12 cellular contexts compared by ENCODE assay signal in the genomic region with DNA sequence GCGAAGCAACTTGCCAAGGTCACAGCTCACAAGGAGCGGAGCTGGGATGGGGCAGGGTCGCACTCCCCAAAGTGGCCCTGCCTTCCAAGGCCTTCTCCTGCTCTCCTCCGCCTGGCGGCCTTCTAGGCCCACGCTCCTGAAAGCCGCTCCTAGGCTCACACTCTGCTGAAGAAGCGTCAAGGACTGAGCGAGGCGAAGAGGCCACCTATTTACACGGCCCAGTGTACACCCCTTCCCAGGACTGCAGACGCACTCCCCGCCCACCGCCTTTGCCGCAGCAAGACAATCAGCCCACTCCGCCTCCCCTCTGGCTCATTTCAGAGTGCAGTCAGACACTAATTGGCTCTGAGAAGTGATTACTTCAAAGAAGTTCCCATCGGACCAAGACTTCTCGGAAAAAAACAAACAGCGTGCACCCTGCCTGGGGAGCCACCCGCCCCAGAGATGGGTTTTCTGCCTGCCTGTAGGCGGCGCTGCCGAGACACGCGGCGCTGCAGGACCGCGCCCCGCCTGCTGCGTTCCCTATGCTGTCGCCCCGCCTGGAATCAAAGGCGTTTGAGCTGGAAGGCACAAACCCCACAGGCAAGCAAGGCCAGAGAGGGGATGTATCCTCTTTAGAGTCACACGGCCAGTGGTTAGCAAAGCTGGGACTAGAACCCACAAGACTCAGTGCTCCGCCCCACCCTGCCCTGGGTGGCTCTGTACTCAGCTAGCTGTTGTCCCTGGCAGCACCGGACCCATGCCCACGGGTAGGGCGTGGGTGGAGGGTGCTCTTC.
DNase-seq lines count a peak whose midpoint lies in the region; TF ChIP-seq lines count a peak whose summit lies in the region.
"Had no signal": no experiment of that assay in that cellular context is flagged by ENCODE, and none has a peak within 500 bp of the region (broad histone marks: within the 10 kb centered on the region; RNA-seq: fewer than 3 reads in every experiment).

No MANE protein-coding gene starts in this region.

- peaks cover 0 to 36% of the 10 kb centered on the region in 2 experiments; a peak in 1 of 4 replicates for H3K4me1 ChIP-seq in SK-N-SH (ENCODE audit: control insufficient read depth in 1 of 2, insufficient read depth in 2 of 2, low read depth in 1 of 2, low read length in 1 of 2)

- H3K27me3 ChIP-seq in BJ (ENCODE audit: control insufficient read depth, insufficient read depth, low read length), result no peaks in the 10 kb centered on the region
- no peaks in the 10 kb centered on the region for H3K27me3 ChIP-seq in H7 (ENCODE audit: control insufficient read depth, insufficient read depth, low read length)
- H3K27me3 ChIP-seq in SK-N-SH (ENCODE audit: insufficient read depth), result no peaks in the 10 kb centered on the region

- H3K79me2 ChIP-seq in SK-N-SH (ENCODE audit: insufficient read depth), result no peaks in the 10 kb centered on the region

- H3F3A ChIP-seq in SK-N-SH (replicated peaks; ENCODE audit: insufficient read depth), result no peaks in the 10 kb centered on the region

- TF ChIP-seq CTCF in BJ (IDR thresholded peaks at IDR 0.05; ENCODE audit: insufficient read depth, low read depth, low read length) (peak; percentile 11; the same call in 1 of the 2 replicates), chondrocyte (IDR thresholded peaks at IDR 0.05) (peak; percentile 44), SK-N-SH (IDR thresholded peaks at IDR 0.05) (no peak)

- H3K4me2 ChIP-seq in SK-N-SH, result no peak overlapping the region

- no peak overlapping the region; a peak in 1 of 4 replicates for H3K27ac ChIP-seq in SK-N-SH (ENCODE audit: low read depth in 2 of 2, low read length in 1 of 2)

- no peaks in the 10 kb centered on the region for H4K20me1 ChIP-seq in SK-N-SH (ENCODE audit: insufficient read depth)

- H3K9ac ChIP-seq in SK-N-SH, result no peak overlapping the region

- no peaks in the 10 kb centered on the region for H3K9me3 Mint-ChIP-seq in chondrocyte (ENCODE audit: low read depth)
- H3K9me3 Mint-ChIP-seq: dendritic cell treated with granulocyte-macrophage colony-stimulating factor and Interleukin-4, amounts not matched to agents 40 ng/mL and 50 ng/mL, for 4 days had no signal

- TF ChIP-seq RAD21 in SK-N-SH (IDR thresholded peaks at IDR 0.05; ENCODE audit: low read length), result no peak

- H3K36me3 ChIP-seq in BJ (ENCODE audit: control insufficient read depth, insufficient read depth, low read length) (no peaks in the 10 kb centered on the region), H7 (replicated peaks; ENCODE audit: control insufficient read depth, insufficient read depth, low read length) (no peaks in the 10 kb centered on the region), SK-N-SH (replicated peaks in 1 of 2; ENCODE audit: control insufficient read depth in 1 of 2, insufficient read depth in 2 of 2, low read length in 1 of 2) (no peaks in the 10 kb centered on the region)

- H3K4me3 ChIP-seq in BJ (ENCODE audit: low read depth, low read length) (no peak overlapping the region), H7 (ENCODE audit: insufficient read depth, low read depth, low read length) (no peak overlapping the region), SK-N-SH (ENCODE audit: low read depth in 2 of 2, low read length in 1 of 2) (no peak overlapping the region; a peak in 1 of 4 replicates)

- H3K9me2 ChIP-seq in SK-N-SH, result no peaks in the 10 kb centered on the region

- no peak overlapping the region for H2AFZ ChIP-seq in SK-N-SH (ENCODE audit: low read depth)

- no peak overlapping the region for H3K4me3 Mint-ChIP-seq in chondrocyte (ENCODE audit: unreplicated experiment)
- H3K4me3 Mint-ChIP-seq: dendritic cell treated with granulocyte-macrophage colony-stimulating factor and Interleukin-4, amounts not matched to agents 40 ng/mL and 50 ng/mL, for 4 days had no signal

- H3K36me3 Mint-ChIP-seq in chondrocyte (ENCODE audit: low read depth), result no peaks in the 10 kb centered on the region

- DNase-seq in BJ (ENCODE audit: low read depth) (no peak), H7 (peak; percentile 96), chondrocyte (ENCODE audit: low spot score) (no peak), lung microvascular endothelial cell (ENCODE audit: low read depth in 2 of 2) (peak; percentile 77 to 79), GM19238 (ENCODE audit: insufficient read length, low spot score) (no peak), DMS79 (lab: John Stamatoyannopoulos, UW) (no peak), SK-N-SH (no peak), cerebellum (ENCODE audit: low spot score) (no peak)
- DNase-seq: DMS153, kidney glomerular epithelial cell, NCI-H2107 had no signal

- H3K27ac Mint-ChIP-seq in chondrocyte (ENCODE audit: unreplicated experiment), result no peak overlapping the region
- H3K27ac Mint-ChIP-seq: dendritic cell treated with granulocyte-macrophage colony-stimulating factor and Interleukin-4, amounts not matched to agents 40 ng/mL and 50 ng/mL, for 4 days had no signal

- POLR2A ChIA-PET in BJ (lab: Charles Lee) (no interaction called here), SK-N-SH (lab: Yijun Ruan, JAX) (interaction anchor here (2.8 kb wide), 1 partner anchor 26 kb away, joined by 12 read pairs; no protein-coding TSS in a partner anchor)

- no peak for TF ChIP-seq EP300 in SK-N-SH (IDR thresholded peaks at IDR 0.05; ENCODE audit: borderline replicate concordance in 1 of 2, low read depth in 1 of 2, low read length in 1 of 2)

- CTCF ChIA-PET in BJ (lab: Yijun Ruan, JAX), result no interaction called here
- CTCF ChIA-PET in SK-N-SH (lab: Yijun Ruan, JAX), result interaction anchor here (1.0 to 2.0 kb wide), 6 partner anchors 12 to 283 kb away, joined by 3 to 8 read pairs (median 4); no protein-coding TSS in a partner anchor

- H3K27me3 Mint-ChIP-seq in chondrocyte (ENCODE audit: low read depth), result peaks cover 35% of the 10 kb centered on the region

- no peaks in the 10 kb centered on the region for H3K9me3 ChIP-seq in SK-N-SH

- no peaks in the 10 kb centered on the region for H3K4me1 Mint-ChIP-seq in chondrocyte (ENCODE audit: low read depth)

- WGBS in SK-N-SH (ENCODE audit: low lambda C conversion rate), result 74% methylated on average over 30 of the region's 38 CpGs

TF ChIP-seq in SK-N-SH, 30 proteins besides CTCF, POLR2A, EP300 and RAD21:
- TF ChIP-seq, protein P1, sequence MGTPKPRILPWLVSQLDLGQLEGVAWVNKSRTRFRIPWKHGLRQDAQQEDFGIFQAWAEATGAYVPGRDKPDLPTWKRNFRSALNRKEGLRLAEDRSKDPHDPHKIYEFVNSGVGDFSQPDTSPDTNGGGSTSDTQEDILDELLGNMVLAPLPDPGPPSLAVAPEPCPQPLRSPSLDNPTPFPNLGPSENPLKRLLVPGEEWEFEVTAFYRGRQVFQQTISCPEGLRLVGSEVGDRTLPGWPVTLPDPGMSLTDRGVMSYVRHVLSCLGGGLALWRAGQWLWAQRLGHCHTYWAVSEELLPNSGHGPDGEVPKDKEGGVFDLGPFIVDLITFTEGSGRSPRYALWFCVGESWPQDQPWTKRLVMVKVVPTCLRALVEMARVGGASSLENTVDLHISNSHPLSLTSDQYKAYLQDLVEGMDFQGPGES (IDR thresholded peaks at IDR 0.05; ENCODE audit: low read depth, low read length), result no peak
- TF ChIP-seq, protein P2, sequence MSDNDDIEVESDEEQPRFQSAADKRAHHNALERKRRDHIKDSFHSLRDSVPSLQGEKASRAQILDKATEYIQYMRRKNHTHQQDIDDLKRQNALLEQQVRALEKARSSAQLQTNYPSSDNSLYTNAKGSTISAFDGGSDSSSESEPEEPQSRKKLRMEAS (IDR thresholded peaks at IDR 0.05; ENCODE audit: low read depth), result no peak
- TF ChIP-seq, protein P3, sequence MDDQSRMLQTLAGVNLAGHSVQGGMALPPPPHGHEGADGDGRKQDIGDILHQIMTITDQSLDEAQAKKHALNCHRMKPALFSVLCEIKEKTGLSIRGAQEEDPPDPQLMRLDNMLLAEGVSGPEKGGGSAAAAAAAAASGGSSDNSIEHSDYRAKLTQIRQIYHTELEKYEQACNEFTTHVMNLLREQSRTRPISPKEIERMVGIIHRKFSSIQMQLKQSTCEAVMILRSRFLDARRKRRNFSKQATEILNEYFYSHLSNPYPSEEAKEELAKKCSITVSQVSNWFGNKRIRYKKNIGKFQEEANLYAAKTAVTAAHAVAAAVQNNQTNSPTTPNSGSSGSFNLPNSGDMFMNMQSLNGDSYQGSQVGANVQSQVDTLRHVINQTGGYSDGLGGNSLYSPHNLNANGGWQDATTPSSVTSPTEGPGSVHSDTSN (IDR thresholded peaks at IDR 0.05), result no peak
- TF ChIP-seq FOSL2 (IDR thresholded peaks at IDR 0.05; ENCODE audit: borderline replicate concordance, low read depth), result no peak
- no peak for TF ChIP-seq RFX5 (IDR thresholded peaks at IDR 0.05; ENCODE audit: low read length)
- no peak for TF ChIP-seq FOXM1 (IDR thresholded peaks at IDR 0.05; ENCODE audit: low read depth)
- TF ChIP-seq ELF1 (IDR thresholded peaks at IDR 0.05), result no peak
- TF ChIP-seq FOXJ3 (CRISPR knock-in tag; IDR thresholded peaks at IDR 0.05), result no peak
- TF ChIP-seq SMC3 (IDR thresholded peaks at IDR 0.05; ENCODE audit: low read depth, low read length), result no peak
- TF ChIP-seq, protein P4, sequence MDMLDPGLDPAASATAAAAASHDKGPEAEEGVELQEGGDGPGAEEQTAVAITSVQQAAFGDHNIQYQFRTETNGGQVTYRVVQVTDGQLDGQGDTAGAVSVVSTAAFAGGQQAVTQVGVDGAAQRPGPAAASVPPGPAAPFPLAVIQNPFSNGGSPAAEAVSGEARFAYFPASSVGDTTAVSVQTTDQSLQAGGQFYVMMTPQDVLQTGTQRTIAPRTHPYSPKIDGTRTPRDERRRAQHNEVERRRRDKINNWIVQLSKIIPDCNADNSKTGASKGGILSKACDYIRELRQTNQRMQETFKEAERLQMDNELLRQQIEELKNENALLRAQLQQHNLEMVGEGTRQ (IDR thresholded peaks at IDR 0.05; ENCODE audit: borderline replicate concordance, low read depth, low read length), result no peak
- no peak for TF ChIP-seq TEAD4 (IDR thresholded peaks at IDR 0.05; ENCODE audit: borderline replicate concordance, insufficient read depth)
- TF ChIP-seq NFIC (IDR thresholded peaks at IDR 0.05; ENCODE audit: borderline replicate concordance), result no peak
- no peak for TF ChIP-seq GATA2 (CRISPR knock-in tag; IDR thresholded peaks at IDR 0.05)

Comparison
In these comparisons a context has a peak if more than half of its experiments do, and no peak if none do; other contexts are left out.
1. DNase-seq: peak in H7 (single experiment) and lung microvascular endothelial cell (2 of 2); none in BJ (single experiment), chondrocyte (single experiment), GM19238 (single experiment), DMS79 (single experiment), SK-N-SH (single experiment) and cerebellum (single experiment).